Comparison of ENCODE assay signal across 9 cellular contexts in genomic region chr15:78541744-78542034, GRCh38. TPM values are rescaled to one million over a fixed set of nuclear protein-coding genes. Genes with fewer than 3 reads are reported as not detected.
DNase-seq lines count a peak whose midpoint lies in the region; ATAC-seq and TF ChIP-seq lines count a peak whose summit lies in the region.
"Had no signal": no experiment of that assay in that cellular context is flagged by ENCODE, and none has a peak within 500 bp of the region (broad histone marks: within the 10 kb centered on the region; RNA-seq: fewer than 3 reads in every experiment).

No MANE protein-coding gene starts in this region.

- no peak for ATAC-seq in activated CD8-positive, alpha-beta T cell treated with anti-CD3 and anti-CD28 coated beads, Interleukin-2, amount 10 ng/mL, durations not matched to agents 7 days and 5 days
- ATAC-seq in HG03095 (IDR thresholded peaks at IDR 0.05; ENCODE audit: unreplicated experiment) (no peak), HG03025 (IDR thresholded peaks at IDR 0.05; ENCODE audit: low FRiP score, unreplicated experiment) (no peak)

- POLR2A ChIA-PET in activated CD8-positive, alpha-beta T cell treated with anti-CD3 and anti-CD28 coated beads, Interleukin-2, amount 10 ng/mL, durations not matched to agents 7 days and 5 days (lab: Charles Lee) = interaction anchor here (1.2 to 2.5 kb wide), 3 partner anchors 23 to 242 kb away, joined by 4 to 28 read pairs (median 20); partner anchors contain the start of genes CHRNA5, IREB2 and SKIC8

- H3K36me3 Mint-ChIP-seq in T-helper 1 cell treated with Interleukin-12 subunit alpha and Interleukin-12 subunit beta and Interleukin-4 antibody, amounts not matched to agents 30 μg/mL and 1 μg/mL, for 36 hours (ENCODE audit: low read depth) = peaks cover 39% of the 10 kb centered on the region
- H3K36me3 Mint-ChIP-seq in activated CD8-positive, alpha-beta T cell treated with anti-CD3 and anti-CD28 coated beads, Interleukin-2, amount 10 ng/mL, durations not matched to agents 7 days and 5 days (ENCODE audit: low read depth) = peaks cover 49% of the 10 kb centered on the region

- no peak for TF ChIP-seq CTCF in spleen (IDR thresholded peaks at IDR 0.05 in 8 of 11, conservative IDR thresholded peaks at IDR 0.05 in 3 of 11)

- H3K4me3 Mint-ChIP-seq in T-helper 1 cell treated with Interleukin-12 subunit alpha and Interleukin-12 subunit beta and Interleukin-4 antibody, amounts not matched to agents 30 μg/mL and 1 μg/mL, for 36 hours = peak overlapping the region; percentile 92
- H3K4me3 Mint-ChIP-seq in activated CD8-positive, alpha-beta T cell treated with anti-CD3 and anti-CD28 coated beads, Interleukin-2, amount 10 ng/mL, durations not matched to agents 7 days and 5 days = peak overlapping the region; percentile 90

- intact Hi-C loops in spleen (cut with DNase I; ENCODE audit: low total_unique reads) = no loop called here

- H3K9me3 ChIP-seq in spleen = no peaks in the 10 kb centered on the region

- 28 to 57% (median 42%) methylated on average over 1 of the region's 1 CpG for WGBS in spleen, 5 donors

- H3K4me1 Mint-ChIP-seq in T-helper 1 cell treated with Interleukin-12 subunit alpha and Interleukin-12 subunit beta and Interleukin-4 antibody, amounts not matched to agents 30 μg/mL and 1 μg/mL, for 36 hours (ENCODE audit: low read depth) = peaks cover 27% of the 10 kb centered on the region
- H3K4me1 Mint-ChIP-seq in activated CD8-positive, alpha-beta T cell treated with anti-CD3 and anti-CD28 coated beads, Interleukin-2, amount 10 ng/mL, durations not matched to agents 7 days and 5 days (ENCODE audit: low read depth) = peaks cover 34% of the 10 kb centered on the region

- H3K36me3 ChIP-seq in spleen = peaks cover 4 to 50% (median 43%) of the 10 kb centered on the region in 6 donors

- no peak for TF ChIP-seq POLR2A in spleen (IDR thresholded peaks at IDR 0.05)

- peak overlapping the region in 7 of 8 donors; percentile 94 to 99 (median 97) for H3K27ac ChIP-seq in spleen

- H3K27me3 Mint-ChIP-seq in T-helper 1 cell treated with Interleukin-12 subunit alpha and Interleukin-12 subunit beta and Interleukin-4 antibody, amounts not matched to agents 30 μg/mL and 1 μg/mL, for 36 hours (ENCODE audit: low read depth) = no peaks in the 10 kb centered on the region
- no peaks in the 10 kb centered on the region for H3K27me3 Mint-ChIP-seq in activated CD8-positive, alpha-beta T cell treated with anti-CD3 and anti-CD28 coated beads, Interleukin-2, amount 10 ng/mL, durations not matched to agents 7 days and 5 days (ENCODE audit: low read depth)

- CTCF ChIA-PET in activated CD8-positive, alpha-beta T cell treated with anti-CD3 and anti-CD28 coated beads, Interleukin-2, amount 10 ng/mL, durations not matched to agents 7 days and 5 days (lab: Charles Lee) = no interaction called here

- H3K27me3 ChIP-seq in spleen (replicated peaks in 1 of 7) = no peaks in the 10 kb centered on the region

- H3K9me3 Mint-ChIP-seq in T-helper 1 cell treated with Interleukin-12 subunit alpha and Interleukin-12 subunit beta and Interleukin-4 antibody, amounts not matched to agents 30 μg/mL and 1 μg/mL, for 36 hours = no peaks in the 10 kb centered on the region
- no peaks in the 10 kb centered on the region for H3K9me3 Mint-ChIP-seq in activated CD8-positive, alpha-beta T cell treated with anti-CD3 and anti-CD28 coated beads, Interleukin-2, amount 10 ng/mL, durations not matched to agents 7 days and 5 days (ENCODE audit: insufficient read depth)

- peak overlapping the region; percentile 95 for H3K4me3 ChIP-seq in iPS-11a (ENCODE audit: low read depth, low read length)
- peak overlapping the region in 7 of 8 donors; percentile 58 to 88 (median 77) for H3K4me3 ChIP-seq in spleen

- H3K27ac Mint-ChIP-seq in T-helper 1 cell treated with Interleukin-12 subunit alpha and Interleukin-12 subunit beta and Interleukin-4 antibody, amounts not matched to agents 30 μg/mL and 1 μg/mL, for 36 hours = peak overlapping the region; percentile 93
- peak overlapping the region; percentile 91 for H3K27ac Mint-ChIP-seq in activated CD8-positive, alpha-beta T cell treated with anti-CD3 and anti-CD28 coated beads, Interleukin-2, amount 10 ng/mL, durations not matched to agents 7 days and 5 days

- H3K4me1 ChIP-seq in spleen = peaks cover 14 to 52% (median 31%) of the 10 kb centered on the region in 6 donors

- DNase-seq in T-helper 1 cell (no peak), spleen (no peak), SW 1271 (lab: John Stamatoyannopoulos, UW) (no peak)
- DNase-seq in activated CD8-positive, alpha-beta T cell treated with anti-CD3 and anti-CD28 coated beads, Interleukin-2, amount 10 ng/mL, durations not matched to agents 7 days and 5 days = no peak
- DNase-seq: NCI-H524 had no signal

RNA-seq across cellular contexts. Expression of gene PSMA4, which starts 1.4 kb away (rescaled TPM):
- total RNA-seq in activated CD8-positive, alpha-beta T cell treated with anti-CD3 and anti-CD28 coated beads, Interleukin-2, amount 10 ng/mL, durations not matched to agents 7 days and 5 days = 100 to 1,000 TPM; 252 to 260 TPM
- 100 to 1,000 TPM in 6 of 7 donors, 10 to 100 TPM in 1; 99.0 to 128 (median 110) TPM for total RNA-seq in spleen
- polyA plus RNA-seq in spleen = 100 to 1,000 TPM; 176 to 243 (median 207) TPM

RNA-seq across cellular contexts. Expression of gene CHRNA5, which starts 23.6 kb away (rescaled TPM):
- total RNA-seq in activated CD8-positive, alpha-beta T cell treated with anti-CD3 and anti-CD28 coated beads, Interleukin-2, amount 10 ng/mL, durations not matched to agents 7 days and 5 days = 1 to 10 TPM; 2.1 to 2.7 TPM
- 1 to 10 TPM in 2 of 7 donors, under 1 TPM in 5; 0.39 to 2.2 (median 0.64) TPM for total RNA-seq in spleen
- under 1 TPM; 0.11 to 0.24 (median 0.19) TPM for polyA plus RNA-seq in spleen

RNA-seq across cellular contexts. Expression of gene HYKK, which starts 34.3 kb away (rescaled TPM):
- 1 to 10 TPM; 1.1 to 1.5 TPM for total RNA-seq in activated CD8-positive, alpha-beta T cell treated with anti-CD3 and anti-CD28 coated beads, Interleukin-2, amount 10 ng/mL, durations not matched to agents 7 days and 5 days
- total RNA-seq in spleen = 1 to 10 TPM; 1.5 to 4.7 (median 2.5) TPM
- 1 to 10 TPM; 1.1 to 1.5 (median 1.2) TPM for polyA plus RNA-seq in spleen
